Comparison of ENCODE assay signal across 29 cellular contexts in the genomic region with DNA sequence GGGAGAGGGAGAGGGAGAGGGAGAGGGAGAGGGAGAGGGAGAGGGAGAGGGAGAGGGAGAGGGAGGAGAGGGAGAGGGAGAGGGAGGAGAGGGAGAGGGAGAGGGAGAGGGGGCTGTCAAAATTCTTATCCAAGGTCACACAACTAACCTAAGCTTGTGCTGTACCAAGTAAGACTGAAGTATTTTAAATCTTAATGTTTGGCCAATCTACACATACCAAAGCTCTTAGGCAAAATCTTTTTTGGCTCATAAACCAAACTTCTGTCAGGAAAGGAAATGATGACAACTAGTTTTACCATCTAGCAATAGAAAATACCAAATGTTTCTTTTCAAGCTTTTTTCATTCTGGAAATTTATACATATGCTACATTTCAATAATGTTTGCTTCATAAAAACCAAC. TPM values are rescaled to one million over a fixed set of nuclear protein-coding genes. Genes with fewer than 3 reads are reported as not detected.
A peak's percentile ranks its signal among the peaks of the same experiment; 100 is the strongest.
DNase-seq lines count a peak whose midpoint lies in the region; ATAC-seq and TF ChIP-seq lines count a peak whose summit lies in the region.
"Had no signal": no experiment of that assay in that cellular context is flagged by ENCODE, and none has a peak within 500 bp of the region (broad histone marks: within the 10 kb centered on the region; RNA-seq: fewer than 3 reads in every experiment).

No MANE protein-coding gene starts in this region.

- intact Hi-C loops in posterior cingulate gyrus (cut with DNase I) = no loop called here

- H3K4me3 ChIP-seq in cardiac fibroblast (replicated peaks in 1 of 2; ENCODE audit: low read depth in 2 of 2, low read length in 2 of 2) (no peak overlapping the region), foreskin fibroblast (ENCODE audit: low read depth in 1 of 2, low read length in 2 of 2) (no peak overlapping the region)
- H3K4me3 ChIP-seq: heart left ventricle, left ventricle myocardium inferior had no signal

- no peak for ATAC-seq in GM18520 (IDR thresholded peaks at IDR 0.05; ENCODE audit: unreplicated experiment)
- ATAC-seq: esophagus mucosa, heart left ventricle, WTC11 had no signal

- DNase-seq in A172 (ENCODE audit: low spot score) (peak; percentile 8), HS-5 (ENCODE audit: low read depth) (peak; percentile 62), cardiac fibroblast (ENCODE audit: low read depth in 2 of 2) (peak; percentile 80 to 81), foreskin fibroblast (peak; percentile 14 to 55), kidney tubule cell (ENCODE audit: low spot score) (no peak), posterior cingulate gyrus (no peak)
- no peak for DNase-seq in activated CD4-positive, CD25-positive, alpha-beta regulatory T cell (lab: John Stamatoyannopoulos, UW)
- DNase-seq: 8988T; activated CD4-positive, alpha-beta memory T cell treated with anti-CD3 and anti-CD28 coated beads for 36 hours; activated gamma-delta T cell treated with Interleukin-2 at 50 U/mL for 16 hours; amygdala; C1 segment of cervical spinal cord; Calu3; central memory CD4-positive, alpha-beta T cell; effector CD4-positive, alpha-beta T cell; heart left ventricle; left ventricle myocardium inferior; midbrain; NCI-H524 treated with DMSO at 0.1 percent for 48 hours; stimulated activated CD4-positive, alpha-beta T cell treated with anti-CD3 and anti-CD28 coated beads, Interleukin-4, amount 100 ng/mL, for 4 hours; T-helper 9 cell had no signal

- TF ChIP-seq CTCF in cardiac fibroblast (IDR thresholded peaks at IDR 0.05; ENCODE audit: low read depth, low read length) (no peak), foreskin fibroblast (IDR thresholded peaks at IDR 0.05; ENCODE audit: low read depth, low read length) (no peak)

RNA-seq across cellular contexts. Expression of a gene that starts 33.8 kb away (rescaled TPM):
- total RNA-seq in A172 (2014; rRNA removed; shearing (Covaris generic)) = 0.07 TPM in 1 of 2 replicates, not detected in the other
- total RNA-seq: Calu3, esophagus mucosa, G401, H1, HT1080, neural crest cell, ureter, WTC11 had no signal

RNA-seq across cellular contexts. Expression of a gene that starts 34.6 kb away (rescaled TPM):
- total RNA-seq in A172 (2014; rRNA removed; shearing (Covaris generic)) = 0.65 and 0.79 TPM in 2 replicates
- total RNA-seq: H1 had no signal

RNA-seq across cellular contexts. Expression of a gene that starts 49.8 kb away (rescaled TPM):
- 34.3 and 54.8 TPM in 2 replicates for total RNA-seq in A172 (2014; rRNA removed; shearing (Covaris generic))

Comparison
In these comparisons a context has a peak if more than half of its experiments do, and no peak if none do; other contexts are left out.
1. DNase-seq: peak in A172 (single experiment), HS-5 (single experiment), cardiac fibroblast (2 of 2) and foreskin fibroblast (2 of 2); none in activated CD4-positive, CD25-positive, alpha-beta regulatory T cell (0 of 4), kidney tubule cell (single experiment) and posterior cingulate gyrus (0 of 10).